ENCODE assay signal across 1 cellular context in genomic region chr3:173553635-173554280, GRCh38.
TF ChIP-seq lines count a peak whose summit lies in the region.

No MANE protein-coding gene starts in this region.

TF ChIP-seq in HCT116, 20 proteins besides CTCF, POLR2A, EP300 and RAD21 (continued from another document):
- TF ChIP-seq ATF3 (IDR thresholded peaks at IDR 0.05), result no peak
TF ChIP-seq in HCT116: peak in this region for 0.
